Comparison of ENCODE assay signal across 9 cellular contexts in genomic region chr10:42755591-42756093, GRCh38. TPM values are rescaled to one million over a fixed set of nuclear protein-coding genes. Genes with fewer than 3 reads are reported as not detected.
DNase-seq lines count a peak whose midpoint lies in the region; ATAC-seq and TF ChIP-seq lines count a peak whose summit lies in the region.
"Had no signal": no experiment of that assay in that cellular context is flagged by ENCODE, and none has a peak within 500 bp of the region (broad histone marks: within the 10 kb centered on the region; RNA-seq: fewer than 3 reads in every experiment).

No MANE protein-coding gene starts in this region.

- peaks cover 52 to 60% of the 10 kb centered on the region in 2 donors for H3K27me3 Mint-ChIP-seq in T-cell
- peaks cover 20% of the 10 kb centered on the region for H3K27me3 Mint-ChIP-seq in HFFc6 (ENCODE audit: insufficient read depth)

- H3K9me3 Mint-ChIP-seq in T-cell, result no peaks in the 10 kb centered on the region
- no peaks in the 10 kb centered on the region for H3K9me3 Mint-ChIP-seq in HFFc6

- DNase-seq in T-cell, result no peak
- no peak for DNase-seq in gastrocnemius medialis
- DNase-seq in HFFc6, result no peak
- no peak for DNase-seq in GM19238 (ENCODE audit: insufficient read length, low spot score)
- no peak for DNase-seq in NK-92 (lab: John Stamatoyannopoulos, UW; ENCODE audit: unreplicated experiment)
- no peak for DNase-seq in nucleus accumbens (lab: John Stamatoyannopoulos, UW)
- DNase-seq: NCI-H2171 treated with DMSO at 0.1 percent for 48 hours had no signal

- POLR2A ChIA-PET in T-cell (lab: Charles Lee), result no interaction called here

- TF ChIP-seq CTCF in gastrocnemius medialis (IDR thresholded peaks at IDR 0.05 in 4 of 5, conservative IDR thresholded peaks at IDR 0.05 in 1 of 5) (no peak), HFFc6 (IDR thresholded peaks at IDR 0.05) (no peak)

- H3K27ac Mint-ChIP-seq in T-cell, result no peak overlapping the region
- no peak overlapping the region for H3K27ac Mint-ChIP-seq in HFFc6

- H3K9me3 ChIP-seq in ES-I3 (ENCODE audit: control insufficient read depth, insufficient read depth, low read length), result no peaks in the 10 kb centered on the region
- H3K9me3 ChIP-seq in iPS-18c (ENCODE audit: control insufficient read depth, insufficient read depth, low read length), result no peaks in the 10 kb centered on the region
- H3K9me3 ChIP-seq in gastrocnemius medialis, result no peaks in the 10 kb centered on the region

- ATAC-seq in T-cell (replicated peaks in 1 of 4) (no peak), gastrocnemius medialis (no peak)

- peak overlapping the region; percentile 53 to 84 (median 58) for H3K4me3 Mint-ChIP-seq in T-cell
- H3K4me3 Mint-ChIP-seq in HFFc6, result no peak overlapping the region

- CTCF ChIA-PET in T-cell (lab: Charles Lee), result no interaction called here

- TF ChIP-seq POLR2A in gastrocnemius medialis (IDR thresholded peaks at IDR 0.05), result no peak

- H3K27ac ChIP-seq in gastrocnemius medialis, result no peak overlapping the region

- H3K36me3 ChIP-seq in ES-I3 (ENCODE audit: insufficient read depth, low read length) (no peaks in the 10 kb centered on the region), gastrocnemius medialis (no peaks in the 10 kb centered on the region)

- H3K36me3 Mint-ChIP-seq in T-cell, result no peaks in the 10 kb centered on the region
- H3K36me3 Mint-ChIP-seq in HFFc6 (ENCODE audit: low read depth), result no peaks in the 10 kb centered on the region

- intact Hi-C loops in gastrocnemius medialis (cut with DNase I; ENCODE audit: low total_unique reads), result no loop called here

- peak overlapping the region; percentile 60; the same call in 1 of the 2 replicates for H3K9ac ChIP-seq in ES-I3 (ENCODE audit: low read depth, low read length)

- H3K4me3 ChIP-seq in iPS-18c (ENCODE audit: insufficient read depth, low read depth, low read length) (peak overlapping the region; percentile 65; the same call in 1 of the 2 replicates), gastrocnemius medialis (peak overlapping the region; percentile 56 to 74 (median 61))

- H3K4me1 Mint-ChIP-seq in T-cell (peaks cover 9 to 14% (median 12%) of the 10 kb centered on the region in 3 donors), HFFc6 (ENCODE audit: low read depth) (0 out of 2 replicates have a peak, but pooled peaks cover 5% of the 10 kb centered on the region)

- in situ Hi-C loops in gastrocnemius medialis (cut with MboI; ENCODE audit: low sequenced_read_pairs in 4 of 4), result loop anchor here in 1 of 4 donors (25.0 kb wide), 1 partner anchor 357 kb away; no protein-coding TSS in a partner anchor

- H3K4me1 ChIP-seq in ES-I3 (ENCODE audit: insufficient read depth, low read length) (no peaks in the 10 kb centered on the region; the same call in 1 of the 2 replicates), gastrocnemius medialis (peaks cover 7 to 24% of the 10 kb centered on the region in 2 donors)

- H3K27me3 ChIP-seq in gastrocnemius medialis, result peaks cover 26 to 59% (median 48%) of the 10 kb centered on the region in 3 donors

RNA-seq across cellular contexts. Expression of gene BMS1, which starts 27.0 kb away (rescaled TPM):
- total RNA-seq in T-cell, result 10 to 100 TPM; 13.1 to 18.1 (median 16.4) TPM
- total RNA-seq in gastrocnemius medialis, result 10 to 100 TPM; 18.7 to 26.5 (median 21.7) TPM
- 10 to 100 TPM; 20.3 to 23.3 (median 22.7) TPM for total RNA-seq in HFFc6 (2021; fragmentation: NEBNext Ultra II Directional; extraction: Animal tissue kit (Norgen Biotek cat#: 25700))
